Comparison of ENCODE assay signal across 18 cellular contexts in the genomic region with DNA sequence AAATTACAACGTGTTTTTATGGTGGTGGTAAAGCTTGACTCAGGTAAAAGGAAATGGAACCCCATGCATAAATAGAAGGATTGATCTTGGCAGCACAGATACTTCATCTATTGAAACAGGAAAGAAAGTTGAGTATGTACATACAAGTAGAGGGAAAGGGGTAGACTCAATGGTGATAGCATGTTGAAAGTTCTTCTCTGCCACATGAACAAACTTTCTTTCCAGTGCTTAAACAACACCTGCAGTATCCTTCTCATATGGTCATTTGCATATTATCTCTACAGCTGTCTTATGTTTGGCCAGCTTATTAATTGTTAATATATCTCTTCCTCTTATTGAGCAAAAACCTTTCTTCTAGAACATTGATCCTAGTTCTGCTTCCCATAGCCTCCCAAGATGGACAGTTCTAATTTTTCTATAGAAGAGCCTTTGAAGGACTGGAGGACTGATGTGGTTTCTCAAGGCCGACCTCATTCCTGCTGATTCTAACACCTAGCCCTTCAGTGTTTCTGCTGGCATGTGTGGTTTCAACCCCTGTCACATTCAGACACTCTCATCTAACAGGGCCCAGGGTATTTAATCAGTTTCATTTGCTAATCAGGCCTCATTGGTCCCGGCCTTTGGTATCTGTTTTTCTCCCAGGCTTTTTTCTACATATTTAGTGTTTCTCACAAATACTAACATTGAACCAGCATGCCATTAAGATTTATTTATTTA.
DNase-seq lines count a peak whose midpoint lies in the region; ATAC-seq and TF ChIP-seq lines count a peak whose summit lies in the region.
"Had no signal": no experiment of that assay in that cellular context is flagged by ENCODE, and none has a peak within 500 bp of the region (broad histone marks: within the 10 kb centered on the region; RNA-seq: fewer than 3 reads in every experiment).

No MANE protein-coding gene starts in this region.

- H3K27ac ChIP-seq in MM.1S (ENCODE audit: low read length): no peak overlapping the region
- H3K27ac ChIP-seq: parathyroid adenoma, skin epidermis, upper lobe of left lung had no signal

- DNase-seq in MM.1S (peak; percentile 29), HuH-7 (ENCODE audit: low spot score) (no peak), middle frontal gyrus (ENCODE audit: extremely low spot score, low spot score) (no peak)
- no peak for DNase-seq in activated CD4-positive, alpha-beta T cell treated with anti-CD3 and anti-CD28 coated beads for 1 hour
- DNase-seq: activated gamma-delta T cell treated with Interleukin-2 at 50 U/mL for 16 hours; CD4-positive, alpha-beta T cell; foreskin fibroblast; NCI-H1092 treated with DMSO at 0.1 percent for 48 hours; T-helper 17 cell; upper lobe of left lung had no signal

- ATAC-seq in GM18517 (IDR thresholded peaks at IDR 0.05; ENCODE audit: unreplicated experiment): peak; percentile 82
- ATAC-seq in GM21367 (IDR thresholded peaks at IDR 0.05; ENCODE audit: unreplicated experiment): peak; percentile 67
- peak; percentile 86 for ATAC-seq in HG02943 (IDR thresholded peaks at IDR 0.05; ENCODE audit: low read depth, unreplicated experiment)
- ATAC-seq in HG03039 (IDR thresholded peaks at IDR 0.05; ENCODE audit: unreplicated experiment): no peak
- ATAC-seq: HCT116; stimulated activated memory B cell treated with anti-CD40 and anti-IgM and Interleukin-4, amounts not matched to agents 10 μg/mL and 1 μg/mL and 100 μg/mL, for 72 hours; T-helper 17 cell had no signal

- H3K9me2 ChIP-seq in MM.1S (replicated peaks; ENCODE audit: insufficient read depth, low read length): no peaks in the 10 kb centered on the region

- H3K36me3 ChIP-seq in MM.1S (replicated peaks; ENCODE audit: insufficient read depth, low read length): no peaks in the 10 kb centered on the region
- H3K36me3 ChIP-seq: upper lobe of left lung had no signal

- no peaks in the 10 kb centered on the region for H3K27me3 ChIP-seq in MM.1S (replicated peaks; ENCODE audit: insufficient read depth, low read length)
- H3K27me3 ChIP-seq: upper lobe of left lung had no signal

- no peaks in the 10 kb centered on the region for H3K9me3 ChIP-seq in MM.1S (replicated peaks; ENCODE audit: insufficient read depth, low read length)

- no peaks in the 10 kb centered on the region for H4K20me1 ChIP-seq in MM.1S (ENCODE audit: insufficient read depth, low read length)

- no peak overlapping the region for H3K4me3 ChIP-seq in MM.1S (ENCODE audit: low read length)
- H3K4me3 ChIP-seq: skin epidermis, upper lobe of left lung had no signal

- H3F3A ChIP-seq in MM.1S (ENCODE audit: insufficient read depth, low read length): peaks cover 3% of the 10 kb centered on the region; the same call in 1 of the 2 replicates

- H3K79me2 ChIP-seq in MM.1S (ENCODE audit: low read length): no peaks in the 10 kb centered on the region
- H3K79me2 ChIP-seq: parathyroid adenoma had no signal

- H3K9ac ChIP-seq in MM.1S (ENCODE audit: low read length): no peak overlapping the region
- H3K9ac ChIP-seq: parathyroid adenoma had no signal

- H3K4me1 ChIP-seq in MM.1S (ENCODE audit: low read length): no peaks in the 10 kb centered on the region
- H3K4me1 ChIP-seq: parathyroid adenoma, upper lobe of left lung had no signal

- no peak for TF ChIP-seq CTCF in MM.1S (IDR thresholded peaks at IDR 0.05; ENCODE audit: low read length)

- no peak overlapping the region for H2AFZ ChIP-seq in MM.1S (ENCODE audit: low read length)
- H2AFZ ChIP-seq: parathyroid adenoma had no signal

- no peak overlapping the region for H3K4me2 ChIP-seq in MM.1S (ENCODE audit: low read depth, low read length)
